8 cellular contexts compared by ENCODE assay signal in the genomic region with DNA sequence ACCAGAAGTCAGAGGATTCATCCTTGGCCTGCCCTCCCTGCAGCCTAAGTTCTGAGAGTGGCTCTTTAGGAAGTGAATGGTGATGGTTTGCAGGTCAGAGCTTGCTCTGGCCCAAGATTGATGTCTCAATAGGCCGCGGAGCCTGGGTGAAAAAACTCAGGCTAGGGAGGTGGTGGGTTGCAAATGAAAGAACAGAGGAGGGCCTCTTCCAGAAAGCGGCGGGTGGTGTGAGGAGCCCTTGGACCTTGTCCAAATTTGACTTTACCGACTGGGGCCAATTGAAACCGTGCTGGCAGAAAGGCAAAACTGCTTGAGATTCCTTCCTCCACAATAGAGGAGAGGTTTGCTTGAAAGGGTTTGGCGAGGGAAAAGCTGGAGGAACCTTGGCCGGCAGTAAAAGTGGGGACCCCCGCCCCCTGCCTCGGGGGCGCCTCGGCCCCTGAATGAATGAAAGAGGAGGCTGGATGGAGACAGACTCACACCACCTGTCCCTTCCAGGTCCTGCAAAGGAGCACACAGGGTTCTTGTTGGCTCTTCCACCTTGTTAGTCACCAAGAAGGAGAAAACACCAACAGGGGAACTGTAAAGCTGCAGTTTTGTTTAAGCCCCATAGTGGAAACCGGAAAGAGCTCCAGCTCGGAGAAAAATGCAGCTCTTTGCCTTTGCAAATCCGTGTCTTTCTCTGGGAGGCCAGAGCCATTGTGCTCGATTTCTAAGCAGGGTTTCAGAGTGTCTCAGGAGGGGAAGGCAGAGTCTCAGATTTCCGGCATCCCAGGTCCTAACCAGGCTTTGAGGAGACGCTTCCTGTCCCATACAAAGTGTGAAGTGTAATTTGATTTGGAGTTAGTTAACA.
DNase-seq lines count a peak whose midpoint lies in the region; ATAC-seq and TF ChIP-seq lines count a peak whose summit lies in the region.

No MANE protein-coding gene starts in this region.

- peak overlapping the region; percentile 46 for H3K27ac ChIP-seq in psoas muscle

- 20 to 25% (median 21%) methylated on average over 18 of the region's 18 CpGs for WGBS in psoas muscle, 3 donors

- H3K4me3 Mint-ChIP-seq in activated naive CD4-positive, alpha-beta T cell treated with anti-CD3 and anti-CD28 coated beads, Interleukin-2, amount 50 U/mL, for 24 hours = peak overlapping the region; percentile 83
- peak overlapping the region; percentile 50 for H3K4me3 Mint-ChIP-seq in glutamatergic neuron (ENCODE audit: unreplicated experiment)

- H3K4me1 ChIP-seq in psoas muscle = peaks cover 55% of the 10 kb centered on the region

- DNase-seq in GM03348 (ENCODE audit: low spot score) = peak; percentile 53
- DNase-seq in NCI-H1436 treated with DMSO at 0.1 percent for 48 hours (lab: John Stamatoyannopoulos, UW) = peak; percentile 39
- no peak for DNase-seq in glutamatergic neuron
- DNase-seq in psoas muscle = peak in 1 of 2 donors; percentile 51
- DNase-seq in GDM1 (lab: John Stamatoyannopoulos, UW) = no peak
- DNase-seq in stimulated activated naive CD4-positive, alpha-beta T cell treated with Interleukin-2 at 50 U/mL for 16 hours (lab: John Stamatoyannopoulos, UW) = no peak

- no peaks in the 10 kb centered on the region for H3K27me3 ChIP-seq in psoas muscle (ENCODE audit: insufficient read depth in 3 of 3, low read length in 2 of 3)

- ATAC-seq in psoas muscle (peak in 2 of 4 donors; percentile 6 to 17), HG03097 (IDR thresholded peaks at IDR 0.05; ENCODE audit: low FRiP score, unreplicated experiment) (no peak)

- no peaks in the 10 kb centered on the region for H3K36me3 ChIP-seq in psoas muscle (ENCODE audit: insufficient read depth in 1 of 2, low read depth in 1 of 2)

- no peaks in the 10 kb centered on the region for H3K27me3 Mint-ChIP-seq in activated naive CD4-positive, alpha-beta T cell treated with anti-CD3 and anti-CD28 coated beads, Interleukin-2, amount 50 U/mL, for 24 hours
- H3K27me3 Mint-ChIP-seq in glutamatergic neuron (ENCODE audit: unreplicated experiment) = peaks cover 18% of the 10 kb centered on the region

- intact Hi-C loops in psoas muscle (cut with DNase I) = loop anchor here in 1 of 2 donors (5.0 kb wide), 1 partner anchor 35 kb away; no protein-coding TSS in a partner anchor

- H3K9me3 Mint-ChIP-seq in activated naive CD4-positive, alpha-beta T cell treated with anti-CD3 and anti-CD28 coated beads, Interleukin-2, amount 50 U/mL, for 24 hours = no peaks in the 10 kb centered on the region
- H3K9me3 Mint-ChIP-seq in glutamatergic neuron (ENCODE audit: unreplicated experiment) = peaks cover 23% of the 10 kb centered on the region

- no peak overlapping the region for H3K4me3 ChIP-seq in psoas muscle

- peak overlapping the region; percentile 93 for H3K27ac Mint-ChIP-seq in activated naive CD4-positive, alpha-beta T cell treated with anti-CD3 and anti-CD28 coated beads, Interleukin-2, amount 50 U/mL, for 24 hours
- peak overlapping the region; percentile 67 for H3K27ac Mint-ChIP-seq in glutamatergic neuron (ENCODE audit: unreplicated experiment)

- peaks cover 93% of the 10 kb centered on the region for H3K4me1 Mint-ChIP-seq in activated naive CD4-positive, alpha-beta T cell treated with anti-CD3 and anti-CD28 coated beads, Interleukin-2, amount 50 U/mL, for 24 hours
- H3K4me1 Mint-ChIP-seq in glutamatergic neuron (ENCODE audit: low read depth, unreplicated experiment) = peaks cover 60% of the 10 kb centered on the region

- no peak for TF ChIP-seq CTCF in glutamatergic neuron (IDR thresholded peaks at IDR 0.05; ENCODE audit: partially characterized antibody, unreplicated experiment)
- TF ChIP-seq CTCF in psoas muscle (IDR thresholded peaks at IDR 0.05) = no peak

- no peaks in the 10 kb centered on the region for H3K9me3 ChIP-seq in psoas muscle

- H3K36me3 Mint-ChIP-seq in activated naive CD4-positive, alpha-beta T cell treated with anti-CD3 and anti-CD28 coated beads, Interleukin-2, amount 50 U/mL, for 24 hours = peaks cover 26% of the 10 kb centered on the region
- peaks cover 8% of the 10 kb centered on the region for H3K36me3 Mint-ChIP-seq in glutamatergic neuron (ENCODE audit: unreplicated experiment)

Comparison
In these comparisons a context has a peak if more than half of its experiments do, and no peak if none do; other contexts are left out.
1. DNase-seq: peak in GM03348 (single experiment) and NCI-H1436 treated with DMSO at 0.1 percent for 48 hours (single experiment); none in glutamatergic neuron (single experiment), GDM1 (single experiment) and stimulated activated naive CD4-positive, alpha-beta T cell treated with Interleukin-2 at 50 U/mL for 16 hours (single experiment).